ENCODE assay signal across 22 cellular contexts in genomic region chr15:36403351-36403750, GRCh38.
A peak's percentile ranks its signal among the peaks of the same experiment; 100 is the strongest.
DNase-seq lines count a peak whose midpoint lies in the region; ATAC-seq and TF ChIP-seq lines count a peak whose summit lies in the region.
"Had no signal": no experiment of that assay in that cellular context is flagged by ENCODE, and none has a peak within 500 bp of the region (broad histone marks: within the 10 kb centered on the region; RNA-seq: fewer than 3 reads in every experiment).

No MANE protein-coding gene starts in this region.

- no peak overlapping the region for H3K4me3 ChIP-seq in mesendoderm (ENCODE audit: low read length)
- H3K4me3 ChIP-seq: BLaER1 treated with 17β-estradiol and CSF1 and Interleukin-3, amounts not matched to agents 10 nM and 100 nM; Peyer's patch had no signal

- DNase-seq in A172 (ENCODE audit: low spot score) (peak; percentile 85), DMS114 treated with DMSO at 0.1 percent for 48 hours (lab: John Stamatoyannopoulos, UW; ENCODE audit: unreplicated experiment) (peak; percentile 81), RPMI7951 (ENCODE audit: low read depth) (peak; percentile 58), mesendoderm (peak; percentile 68), omental fat pad (ENCODE audit: low spot score) (no peak), SHP77 (lab: John Stamatoyannopoulos, UW) (no peak)
- DNase-seq: AML-193; CD4-positive, alpha-beta T cell; DMS79 treated with DMSO at 0.1 percent for 48 hours; GF-D8; NCI-H1092; NCI-H1436; NCI-H187; NCI-H2081 treated with DMSO at 0.1 percent for 48 hours; NCI-H2171; NCI-H226; NCI-H510A treated with DMSO at 0.1 percent for 48 hours; Peyer's patch; SK-N-SH; SW 1271 had no signal

- no peaks in the 10 kb centered on the region for H3K4me1 ChIP-seq in mesendoderm (ENCODE audit: control insufficient read depth, low read depth, low read length)
- H3K4me1 ChIP-seq: BLaER1 treated with 17β-estradiol and CSF1 and Interleukin-3, amounts not matched to agents 10 nM and 100 nM; Peyer's patch had no signal

- no peaks in the 10 kb centered on the region for H3K79me2 ChIP-seq in mesendoderm (ENCODE audit: control insufficient read depth, insufficient read depth, low read length)

- no peak for TF ChIP-seq CTCF in omental fat pad (IDR thresholded peaks at IDR 0.05)

- H2BK5ac ChIP-seq in mesendoderm (ENCODE audit: low read length), result no peak overlapping the region

- no peak overlapping the region for H3K18ac ChIP-seq in mesendoderm (ENCODE audit: low read length)

- H3K27ac ChIP-seq in mesendoderm (ENCODE audit: low read depth, low read length), result no peak overlapping the region
- H3K27ac ChIP-seq: BLaER1 treated with 17β-estradiol and CSF1 and Interleukin-3, amounts not matched to agents 10 nM and 100 nM; Peyer's patch had no signal

- H3K36me3 ChIP-seq in mesendoderm (ENCODE audit: control insufficient read depth, insufficient read depth, low read length), result no peaks in the 10 kb centered on the region
- H3K36me3 ChIP-seq: BLaER1 treated with 17β-estradiol and CSF1 and Interleukin-3, amounts not matched to agents 10 nM and 100 nM; Peyer's patch had no signal

- no peaks in the 10 kb centered on the region for H3K79me1 ChIP-seq in mesendoderm (ENCODE audit: low read length)

- no peaks in the 10 kb centered on the region for H3K27me3 ChIP-seq in mesendoderm (ENCODE audit: insufficient read depth, low read length, poor library complexity)
- H3K27me3 ChIP-seq: BLaER1 treated with 17β-estradiol and CSF1 and Interleukin-3, amounts not matched to agents 10 nM and 100 nM; Peyer's patch had no signal

- H2BK120ac ChIP-seq in mesendoderm (ENCODE audit: low read depth, low read length), result no peak overlapping the region

- no peak overlapping the region for H4K5ac ChIP-seq in mesendoderm (ENCODE audit: low read length)

- H3K56ac ChIP-seq in mesendoderm (ENCODE audit: low read length), result no peak overlapping the region

- no peak overlapping the region for H3K23ac ChIP-seq in mesendoderm (ENCODE audit: low read length)

- no peak overlapping the region for H3K4ac ChIP-seq in mesendoderm (ENCODE audit: low read depth, low read length)

- no peak overlapping the region for H3K9ac ChIP-seq in mesendoderm (ENCODE audit: low read length)
- H3K9ac ChIP-seq: BLaER1 treated with 17β-estradiol and CSF1 and Interleukin-3, amounts not matched to agents 10 nM and 100 nM; SK-N-SH had no signal

- WGBS in mesendoderm (ENCODE audit: extremely low coverage, insufficient coverage, low lambda C conversion rate), result no CpG with 5 or more reads among the region's 5 CpGs

- H3K4me2 ChIP-seq in mesendoderm (ENCODE audit: low read length), result no peak overlapping the region
- H3K4me2 ChIP-seq: BLaER1 treated with 17β-estradiol and CSF1 and Interleukin-3, amounts not matched to agents 10 nM and 100 nM; SK-N-SH had no signal

- no peak overlapping the region for H4K8ac ChIP-seq in mesendoderm (ENCODE audit: low read depth, low read length)

- H2AK5ac ChIP-seq in mesendoderm (ENCODE audit: low read length), result no peak overlapping the region

- H2BK15ac ChIP-seq in mesendoderm (replicated peaks; ENCODE audit: low read depth), result peak overlapping the region; percentile 11

- ATAC-seq in HG02973 (IDR thresholded peaks at IDR 0.05; ENCODE audit: unreplicated experiment) (no peak), omental fat pad (ENCODE audit: low FRiP score) (no peak)

Comparison
In these comparisons a context has a peak if more than half of its experiments do, and no peak if none do; other contexts are left out.
1. DNase-seq: peak in A172 (single experiment), DMS114 treated with DMSO at 0.1 percent for 48 hours (single experiment), RPMI7951 (single experiment) and mesendoderm (single experiment); none in omental fat pad (single experiment) and SHP77 (0 of 2).